ENCODE assay signal across 8 cellular contexts in genomic region chr5:140575309-140575708, GRCh38. TPM values are rescaled to one million over a fixed set of nuclear protein-coding genes. Genes with fewer than 3 reads are reported as not detected.
DNase-seq lines count a peak whose midpoint lies in the region; ATAC-seq and TF ChIP-seq lines count a peak whose summit lies in the region.
"Had no signal": no experiment of that assay in that cellular context is flagged by ENCODE, and none has a peak within 500 bp of the region (broad histone marks: within the 10 kb centered on the region; RNA-seq: fewer than 3 reads in every experiment).

No MANE protein-coding gene starts in this region.

- no peak for ATAC-seq in activated naive CD4-positive, alpha-beta T cell treated with anti-CD3 and anti-CD28 coated beads, Interleukin-2, amount 50 U/mL, for 72 hours
- ATAC-seq in GM19023 (IDR thresholded peaks at IDR 0.05; ENCODE audit: unreplicated experiment), result no peak
- no peak for ATAC-seq in HG03045 (IDR thresholded peaks at IDR 0.05; ENCODE audit: unreplicated experiment)

- no peaks in the 10 kb centered on the region for H3K36me3 Mint-ChIP-seq in activated naive CD4-positive, alpha-beta T cell treated with anti-CD3 and anti-CD28 coated beads, Interleukin-2, amount 50 U/mL, for 72 hours

- peak; percentile 62 for DNase-seq in GM03348 (ENCODE audit: low spot score)
- peak; percentile 65 to 74 for DNase-seq in lung microvascular endothelial cell (ENCODE audit: low read depth in 2 of 2)
- no peak for DNase-seq in activated naive CD4-positive, alpha-beta T cell treated with anti-CD3 and anti-CD28 coated beads, Interleukin-2, amount 50 U/mL, for 72 hours (ENCODE audit: low spot score in 2 of 2)
- DNase-seq: T-helper 9 cell had no signal

- H3K9me3 Mint-ChIP-seq in activated naive CD4-positive, alpha-beta T cell treated with anti-CD3 and anti-CD28 coated beads, Interleukin-2, amount 50 U/mL, for 72 hours, result no peaks in the 10 kb centered on the region
- H3K9me3 Mint-ChIP-seq: memory B cell had no signal

- peak; percentile 26; the same call in 1 of the 2 replicates for TF ChIP-seq CTCF in VCaP (conservative IDR thresholded peaks at IDR 0.05)

- peak overlapping the region in 1 of 2 donors; percentile 36 for H3K27ac Mint-ChIP-seq in activated naive CD4-positive, alpha-beta T cell treated with anti-CD3 and anti-CD28 coated beads, Interleukin-2, amount 50 U/mL, for 72 hours
- H3K27ac Mint-ChIP-seq: memory B cell had no signal

- H3K27ac ChIP-seq in VCaP, result no peak overlapping the region

RNA-seq across cellular contexts. Expression of gene SLC35A4, which starts 10.7 kb away (rescaled TPM):
- 12.4 and 21.8 TPM in 2 replicates for total RNA-seq in lung microvascular endothelial cell
- 10 to 100 TPM; 62.5 to 70.3 TPM for total RNA-seq in activated naive CD4-positive, alpha-beta T cell treated with anti-CD3 and anti-CD28 coated beads, Interleukin-2, amount 50 U/mL, for 72 hours

RNA-seq across cellular contexts. Expression of gene APBB3, which starts 10.9 kb away (rescaled TPM):
- total RNA-seq in lung microvascular endothelial cell, result 3.3 and 6.7 TPM in 2 replicates
- total RNA-seq in activated naive CD4-positive, alpha-beta T cell treated with anti-CD3 and anti-CD28 coated beads, Interleukin-2, amount 50 U/mL, for 72 hours, result 10 to 100 TPM; 36.6 to 38.1 TPM

RNA-seq across cellular contexts. Expression of gene SRA1, which starts 18.0 kb away (rescaled TPM):
- 16.3 and 20.6 TPM in 2 replicates for total RNA-seq in lung microvascular endothelial cell
- 10 to 100 TPM; 29.3 to 55.0 TPM for total RNA-seq in activated naive CD4-positive, alpha-beta T cell treated with anti-CD3 and anti-CD28 coated beads, Interleukin-2, amount 50 U/mL, for 72 hours

RNA-seq across cellular contexts. Expression of gene EIF4EBP3, which starts 27.8 kb away (rescaled TPM):
- 0.87 and 1.2 TPM in 2 replicates for total RNA-seq in lung microvascular endothelial cell
- 10 to 100 TPM; 13.0 to 14.8 TPM for total RNA-seq in activated naive CD4-positive, alpha-beta T cell treated with anti-CD3 and anti-CD28 coated beads, Interleukin-2, amount 50 U/mL, for 72 hours

RNA-seq across cellular contexts. Expression of gene CD14, which starts 57.7 kb away (rescaled TPM):
- total RNA-seq in lung microvascular endothelial cell, result 1.1 and 2.8 TPM in 2 replicates
- 1 to 10 TPM in 1 of 2 donors, under 1 TPM in 1; 0.56 to 1.6 TPM for total RNA-seq in activated naive CD4-positive, alpha-beta T cell treated with anti-CD3 and anti-CD28 coated beads, Interleukin-2, amount 50 U/mL, for 72 hours

Comparison
In these comparisons a context has a peak if more than half of its experiments do, and no peak if none do; other contexts are left out.
1. DNase-seq: peak in GM03348 (single experiment) and lung microvascular endothelial cell (2 of 2); none in activated naive CD4-positive, alpha-beta T cell treated with anti-CD3 and anti-CD28 coated beads, Interleukin-2, amount 50 U/mL, for 72 hours (0 of 2).